Comparison of ENCODE assay signal across 8 cellular contexts in genomic region chr19:10380311-10381102, GRCh38. TPM values are rescaled to one million over a fixed set of nuclear protein-coding genes. Genes with fewer than 3 reads are reported as not detected.
DNase-seq lines count a peak whose midpoint lies in the region; ATAC-seq and TF ChIP-seq lines count a peak whose summit lies in the region.

TSS of gene TYK2 (minus strand) at chr19:10380572. CDS start at chr19:10378406, 2,166 bp downstream.

- H4K20me1 ChIP-seq in BLaER1: no peaks in the 10 kb centered on the region

- intact Hi-C loops in left colon (cut with DNase I, micrococcal nuclease): no loop called here

- peak within 1 kb of the TSS; percentile 89 for H3K9ac ChIP-seq in BLaER1

- H3K27ac Mint-ChIP-seq in activated CD4-positive, alpha-beta T cell treated with anti-CD3 and anti-CD28 coated beads, Interleukin-2, amount 10 ng/mL, durations not matched to agents 7 days and 5 days: peak within 1 kb of the TSS; percentile 94

- H3K4me1 ChIP-seq in BLaER1: peaks cover 19% of the 10 kb centered on the region

- H3K36me3 ChIP-seq in BLaER1: peaks cover 25% of the 10 kb centered on the region

- POLR2A ChIA-PET in activated CD4-positive, alpha-beta T cell treated with anti-CD3 and anti-CD28 coated beads, Interleukin-2, amount 10 ng/mL, durations not matched to agents 7 days and 5 days (lab: Charles Lee): interaction anchor here (0.5 to 0.9 kb wide), 7 partner anchors 48 to 468 kb away, joined by 3 to 4 read pairs (median 3); partner anchors contain the start of genes ICAM1 and MRPL4

- peak; percentile 93 for ATAC-seq in GM19328 (IDR thresholded peaks at IDR 0.05; ENCODE audit: unreplicated experiment)
- peak; percentile 91 for ATAC-seq in HG03520 (IDR thresholded peaks at IDR 0.05; ENCODE audit: unreplicated experiment)
- ATAC-seq in left colon: peak; percentile 95

- no peaks in the 10 kb centered on the region for H3K27me3 ChIP-seq in BLaER1

- CTCF ChIA-PET in activated CD4-positive, alpha-beta T cell treated with anti-CD3 and anti-CD28 coated beads, Interleukin-2, amount 10 ng/mL, durations not matched to agents 7 days and 5 days (lab: Charles Lee): interaction anchor here (0.5 to 4.3 kb wide), 14 partner anchors 8 to 193 kb away, joined by 3 to 19 read pairs (median 6); partner anchors contain the start of gene CDC37

- peaks cover 21% of the 10 kb centered on the region for H3K4me1 Mint-ChIP-seq in activated CD4-positive, alpha-beta T cell treated with anti-CD3 and anti-CD28 coated beads, Interleukin-2, amount 10 ng/mL, durations not matched to agents 7 days and 5 days

- H3K4me3 ChIP-seq in BLaER1 (peak within 1 kb of the TSS; percentile 89), coronary artery (peak within 1 kb of the TSS; percentile 99)

- H3K36me3 Mint-ChIP-seq in activated CD4-positive, alpha-beta T cell treated with anti-CD3 and anti-CD28 coated beads, Interleukin-2, amount 10 ng/mL, durations not matched to agents 7 days and 5 days (ENCODE audit: low read depth): peaks cover 22% of the 10 kb centered on the region

- H3K9me3 Mint-ChIP-seq in activated CD4-positive, alpha-beta T cell treated with anti-CD3 and anti-CD28 coated beads, Interleukin-2, amount 10 ng/mL, durations not matched to agents 7 days and 5 days: no peaks in the 10 kb centered on the region

- H3K27me3 Mint-ChIP-seq in activated CD4-positive, alpha-beta T cell treated with anti-CD3 and anti-CD28 coated beads, Interleukin-2, amount 10 ng/mL, durations not matched to agents 7 days and 5 days: no peaks in the 10 kb centered on the region

- peak within 1 kb of the TSS; percentile 98 for H3K4me2 ChIP-seq in BLaER1

- DNase-seq in NCI-H69 (lab: John Stamatoyannopoulos, UW) (peak; percentile 99), coronary artery (ENCODE audit: low spot score) (peak; percentile 98), left colon (peak; percentile 98)
- peak; percentile 97 for DNase-seq in activated CD4-positive, alpha-beta T cell treated with anti-CD3 and anti-CD28 coated beads, Interleukin-2, amount 10 ng/mL, durations not matched to agents 7 days and 5 days
- DNase-seq in stimulated activated CD4-positive, alpha-beta T cell treated with anti-CD3 and anti-CD28 coated beads, Interleukin-1b, Interleukin-23, amount 100 ng/mL, for 48 hours: peak; percentile 96

- no peak for TF ChIP-seq CTCF in coronary artery (IDR thresholded peaks at IDR 0.05)

- no peaks in the 10 kb centered on the region for H3K9me3 ChIP-seq in BLaER1

- H3K4me3 Mint-ChIP-seq in activated CD4-positive, alpha-beta T cell treated with anti-CD3 and anti-CD28 coated beads, Interleukin-2, amount 10 ng/mL, durations not matched to agents 7 days and 5 days: peak within 1 kb of the TSS; percentile 85

- H3K27ac ChIP-seq in BLaER1 (peak within 1 kb of the TSS; percentile 79), coronary artery (peak within 1 kb of the TSS; percentile 83 to 93)

RNA-seq across cellular contexts. Expression of gene TYK2, which starts in this region (rescaled TPM):
- 100 to 1,000 TPM; 251 to 263 TPM for total RNA-seq in activated CD4-positive, alpha-beta T cell treated with anti-CD3 and anti-CD28 coated beads, Interleukin-2, amount 10 ng/mL, durations not matched to agents 7 days and 5 days
- 100 to 1,000 TPM in 1 of 2 donors, 10 to 100 TPM in 1; 91.1 to 104 TPM for total RNA-seq in left colon

Comparison
In these comparisons a context has a peak if more than half of its experiments do, and no peak if none do; other contexts are left out.
1. Peak in every context shown above with its lines: DNase-seq, ATAC-seq, H3K4me3 ChIP-seq and H3K27ac ChIP-seq.